1 cellular context compared by ENCODE assay signal in genomic region chr14:23953116-23953463, GRCh38.
TF ChIP-seq lines count a peak whose summit lies in the region.

No MANE protein-coding gene starts in this region.

TF ChIP-seq in K562, 482 proteins besides CTCF, POLR2A, EP300 and RAD21:
- TF ChIP-seq CXXC5 (CRISPR knock-in tag; IDR thresholded peaks at IDR 0.05) = peak; percentile 13; the same call in 1 of the 2 replicates
- TF ChIP-seq RFX1 (IDR thresholded peaks at IDR 0.05) = peak; percentile 16; the same call in 1 of the 2 replicates
- peak; percentile 24; the same call in 1 of the 2 replicates for TF ChIP-seq SPI1 (IDR thresholded peaks at IDR 0.05; ENCODE audit: borderline replicate concordance, low read depth, low read length)
